In the genomic region with DNA sequence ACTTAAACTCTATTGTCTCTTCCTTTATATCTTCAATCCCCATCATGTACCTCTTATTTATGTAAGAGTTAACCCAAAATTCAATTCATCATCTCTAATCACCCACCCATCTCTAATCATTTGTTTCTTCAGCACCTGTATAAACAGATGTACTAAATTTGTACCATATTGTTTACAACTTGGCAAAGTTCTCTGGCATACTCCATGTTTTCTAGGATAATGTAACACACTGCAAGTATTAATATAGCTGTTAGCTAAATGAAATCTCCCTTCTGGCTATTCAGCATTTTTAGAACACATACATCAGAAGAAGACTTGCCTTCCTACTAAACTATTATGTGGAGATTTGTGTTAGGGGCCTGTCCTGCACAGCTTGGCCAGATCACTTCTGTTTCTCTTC, we compare ENCODE assay signal across 16 cellular contexts. TPM values are rescaled to one million over a fixed set of nuclear protein-coding genes. Genes with fewer than 3 reads are reported as not detected.
A peak's percentile ranks its signal among the peaks of the same experiment; 100 is the strongest.
DNase-seq lines count a peak whose midpoint lies in the region; ATAC-seq, FAIRE-seq and TF ChIP-seq lines count a peak whose summit lies in the region.
"Had no signal": no experiment of that assay in that cellular context is flagged by ENCODE, and none has a peak within 500 bp of the region (broad histone marks: within the 10 kb centered on the region; RNA-seq: fewer than 3 reads in every experiment).

No MANE protein-coding gene starts in this region.

- H3K9ac ChIP-seq in PC-3 (ENCODE audit: low read length) (peak overlapping the region; percentile 62), K562 (ENCODE audit: insufficient read depth in 1 of 2, low read depth in 2 of 2, low read length in 2 of 2) (no peak overlapping the region)
- H3K9ac ChIP-seq: GM23248 had no signal

- H3K4me1 Mint-ChIP-seq in Calu3 (ENCODE audit: low read depth, unreplicated experiment), result peaks cover 53% of the 10 kb centered on the region
- peaks cover 12% of the 10 kb centered on the region for H3K4me1 Mint-ChIP-seq in progenitor cell of endocrine pancreas (ENCODE audit: low read depth)
- H3K4me1 Mint-ChIP-seq: B cell had no signal

- H3K4me3 Mint-ChIP-seq in Calu3 (ENCODE audit: low read depth, unreplicated experiment) (no peak overlapping the region), progenitor cell of endocrine pancreas (ENCODE audit: low read depth) (no peak overlapping the region)
- H3K4me3 Mint-ChIP-seq: B cell; CD4-positive, alpha-beta T cell had no signal

- FAIRE-seq in K562 (lab: Jason Lieb, UNC), result no peak

- H3K79me2 ChIP-seq in PC-3 (ENCODE audit: low read length), result no peaks in the 10 kb centered on the region
- 0 out of 3 replicates have a peak, but pooled peaks cover 3% of the 10 kb centered on the region for H3K79me2 ChIP-seq in K562 (ENCODE audit: control insufficient read depth, insufficient read depth, low read length)

- H2AFZ ChIP-seq in PC-3 (ENCODE audit: low read length) (no peak overlapping the region), K562 (ENCODE audit: low read depth, low read length) (no peak overlapping the region)
- H2AFZ ChIP-seq: GM23248 had no signal

- H3K36me3 ChIP-seq in PC-3 (ENCODE audit: low read depth, low read length), result peaks cover 6% of the 10 kb centered on the region; the same call in 1 of the 2 replicates
- peaks cover 80% of the 10 kb centered on the region for H3K36me3 ChIP-seq in K562 (ENCODE audit: control insufficient read depth, insufficient read depth, low read length)

- H3K4me2 ChIP-seq in PC-3 (ENCODE audit: low read length) (peak overlapping the region; percentile 70), K562 (ENCODE audit: insufficient read depth, low read length) (no peak overlapping the region)

- no peak for TF ChIP-seq POLR2A in K562 (conservative IDR thresholded peaks at IDR 0.05)

- H3K9me1 ChIP-seq in K562 (ENCODE audit: control insufficient read depth, insufficient read depth, low read length), result no peaks in the 10 kb centered on the region

- POLR2A ChIA-PET in PC-3 (lab: Charles Lee; ENCODE audit: unreplicated experiment), result no interaction called here
- POLR2A ChIA-PET in K562 (lab: Yijun Ruan, JAX), result no interaction called here

- no peak for TF ChIP-seq CTCF in Calu3 (IDR thresholded peaks at IDR 0.05; ENCODE audit: unreplicated experiment)
- TF ChIP-seq CTCF in PC-3 (conservative IDR thresholded peaks at IDR 0.05; ENCODE audit: low read depth, low read length), result no peak
- TF ChIP-seq CTCF in K562 (IDR thresholded peaks at IDR 0.05 in 2 of 3, conservative IDR thresholded peaks at IDR 0.05 in 1 of 3; ENCODE audit: insufficient read depth in 2 of 3, low read depth in 1 of 3, low read length in 3 of 3), result no peak
- no peak for TF ChIP-seq CTCF in progenitor cell of endocrine pancreas (IDR thresholded peaks at IDR 0.05; ENCODE audit: unreplicated experiment)
- TF ChIP-seq CTCF in coronary artery (IDR thresholded peaks at IDR 0.05), result no peak

- in situ Hi-C loops in K562 (cut with MboI), result no loop called here

- DNase-seq in Calu3 (no peak), PC-3 (no peak), K562 (ENCODE audit: extremely low read depth in 1 of 4, low spot score in 3 of 4) (no peak), progenitor cell of endocrine pancreas (ENCODE audit: low spot score, unreplicated experiment) (no peak), NCI-H345 (lab: John Stamatoyannopoulos, UW) (no peak), coronary artery (ENCODE audit: low spot score) (no peak)
- no peak for DNase-seq in activated T-cell treated with anti-CD3 and anti-CD28 coated beads, Interleukin-2, amount 50 U/mL, for 1 hour
- DNase-seq: CD4-positive, alpha-beta T cell; DND-41; GDM1; NCI-H146; NCI-H748 treated with DMSO at 0.1 percent for 48 hours had no signal

- BruUV-seq in Calu3 (replicated peaks; lab: Mats Ljungman, UMichigan), result no TSS peak
- no TSS peak for BruUV-seq in PC-3 (replicated peaks; lab: Mats Ljungman, UMichigan)
- BruUV-seq in K562 (replicated peaks; lab: Mats Ljungman, UMichigan), result no TSS peak

- H3K27me3 ChIP-seq in PC-3 (ENCODE audit: low read length) (no peaks in the 10 kb centered on the region), K562 (ENCODE audit: control insufficient read depth in 2 of 2, insufficient read depth in 2 of 2, low read length in 2 of 2) (no peaks in the 10 kb centered on the region)

- H3K4me3 ChIP-seq in PC-3 (ENCODE audit: low read length) (no peak overlapping the region), K562 (no peak overlapping the region), coronary artery (no peak overlapping the region)
- H3K4me3 ChIP-seq: GM23248 had no signal

- no peak for TF ChIP-seq RAD21 in K562 (CRISPR knock-in tag; conservative IDR thresholded peaks at IDR 0.05 in 1 of 2, IDR thresholded peaks at IDR 0.05 in 1 of 2)

- peaks cover 35% of the 10 kb centered on the region for H3K4me1 ChIP-seq in PC-3 (ENCODE audit: insufficient read depth, low read length)
- H3K4me1 ChIP-seq in K562 (replicated peaks in 1 of 2; ENCODE audit: control insufficient read depth in 2 of 2, insufficient read depth in 2 of 2, low read length in 2 of 2), result no peaks in the 10 kb centered on the region

- intact Hi-C loops in Calu3 (cut with micrococcal nuclease; ENCODE audit: unreplicated experiment), result loop anchor here (2.0 kb wide), 1 partner anchor 33 kb away; a partner anchor contains a TSS
- intact Hi-C loops in PC-3 (cut with micrococcal nuclease), result loop anchor here (5.0 to 10.0 kb wide), 2 partner anchors 35 to 1493 kb away; a partner anchor contains a TSS
- intact Hi-C loops in K562 (cut with micrococcal nuclease), result no loop called here

- H4K20me1 ChIP-seq in PC-3 (ENCODE audit: low read length), result no peaks in the 10 kb centered on the region
- no peaks in the 10 kb centered on the region for H4K20me1 ChIP-seq in K562 (replicated peaks; ENCODE audit: control insufficient read depth, insufficient read depth, low read length)

- H3K9me3 Mint-ChIP-seq in Calu3 (ENCODE audit: low read depth, unreplicated experiment) (no peaks in the 10 kb centered on the region), progenitor cell of endocrine pancreas (ENCODE audit: low read depth) (no peaks in the 10 kb centered on the region)
- H3K9me3 Mint-ChIP-seq: CD4-positive, alpha-beta T cell had no signal

- TF ChIP-seq EP300 in K562 (IDR thresholded peaks at IDR 0.05; ENCODE audit: low read length), result no peak

- ATAC-seq in PC-3 (no peak), K562 (no peak)
- ATAC-seq: HCT116 had no signal

- H3K9me3 ChIP-seq in PC-3 (ENCODE audit: low read length), result no peaks in the 10 kb centered on the region
- H3K9me3 ChIP-seq in K562 (replicated peaks; ENCODE audit: control insufficient read depth, insufficient read depth, low read depth, low read length), result peaks cover 3% of the 10 kb centered on the region; the same call in 1 of the 2 replicates

- H3K27ac ChIP-seq in PC-3 (ENCODE audit: low read length) (peak overlapping the region; percentile 98), K562 (ENCODE audit: extremely low read depth, low read depth, low read length) (no peak overlapping the region), coronary artery (peak overlapping the region in 1 of 2 donors; percentile 19)
- H3K27ac ChIP-seq: RWPE1 had no signal

- H3F3A ChIP-seq in PC-3 (ENCODE audit: low read length, unreplicated experiment), result peaks cover 16% of the 10 kb centered on the region

- H3K27me3 Mint-ChIP-seq in Calu3 (ENCODE audit: unreplicated experiment) (no peaks in the 10 kb centered on the region), progenitor cell of endocrine pancreas (no peaks in the 10 kb centered on the region)
- H3K27me3 Mint-ChIP-seq: B cell had no signal

- no peaks in the 10 kb centered on the region for H3K9me2 ChIP-seq in PC-3 (replicated peaks; ENCODE audit: low read length)

- CTCF ChIA-PET in Calu3 (lab: Charles Lee) (interaction anchor here (1.0 to 1.4 kb wide), 3 partner anchors 26 to 59 kb away, joined by 3 to 10 read pairs (median 3); a partner anchor contains a TSS), PC-3 (lab: Charles Lee) (no interaction called here), K562 (lab: Yijun Ruan, JAX; ENCODE audit: low intra/inter-chr PET ratio) (no interaction called here)

- peaks cover 71% of the 10 kb centered on the region for H3K36me3 Mint-ChIP-seq in Calu3 (ENCODE audit: insufficient read depth, unreplicated experiment)
- H3K36me3 Mint-ChIP-seq in progenitor cell of endocrine pancreas (ENCODE audit: insufficient read depth), result peaks cover 51% of the 10 kb centered on the region

- peak overlapping the region; percentile 77 for H3K27ac Mint-ChIP-seq in Calu3 (ENCODE audit: unreplicated experiment)
- H3K27ac Mint-ChIP-seq in progenitor cell of endocrine pancreas, result peak overlapping the region; percentile 19
- H3K27ac Mint-ChIP-seq: B cell; CD4-positive, alpha-beta T cell had no signal

TF ChIP-seq in K562, 482 proteins besides CTCF, POLR2A, EP300 and RAD21:
- TF ChIP-seq ZNF316 (IDR thresholded peaks at IDR 0.05) (peak; percentile 43; the same call in 1 of the 2 replicates), ZNF583 (CRISPR knock-in tag; IDR thresholded peaks at IDR 0.05) (no peak)

RNA-seq across cellular contexts. Expression of a gene that starts 33.1 kb away (rescaled TPM):
- total RNA-seq in Calu3 (2022), result 108 and 114 TPM in 2 replicates
- 284 and 306 TPM in 2 replicates for total RNA-seq in PC-3 (2014; rRNA removed)
- 28.7 and 47.3 TPM in 2 replicates for total RNA-seq in K562 (2011; cell fraction: chromatin; rRNA removed; ENCODE audit: low replicate concordance)
- 20.0 and 22.1 TPM in 2 replicates for total RNA-seq in K562 (2011; cell fraction: nucleolus; rRNA removed)
- 22.9 and 23.3 TPM in 2 replicates for total RNA-seq in K562 (2011; cell fraction: nucleoplasm; rRNA removed)
- total RNA-seq in K562 (2014; rRNA removed), result 221 and 308 TPM in 2 replicates
- 81.2 and 83.4 TPM in 2 replicates for total RNA-seq in K562 (2014; rRNA removed; fragmentation: Illumina TruSeq; extraction: Trizol)
- total RNA-seq in K562 (2015; rRNA removed; fragmentation: Illumina TruSeq; extraction: Trizol), result 76.8 and 80.0 TPM in 2 replicates
- total RNA-seq in K562 (2021), result 100 and 101 TPM in 2 replicates
- 70.6 and 93.3 TPM in 2 replicates for polyA plus RNA-seq in K562 (2011; rRNA removed)
- polyA plus RNA-seq in K562 (2011; cell fraction: cytosol; rRNA removed), result 72.5 and 84.7 TPM in 2 replicates
- polyA plus RNA-seq in K562 (2011; cell fraction: nucleus; rRNA removed), result 37.3 and 38.5 TPM in 2 replicates
- 38.9 and 109 TPM in 2 replicates for polyA plus RNA-seq in K562 (2012)
- polyA plus RNA-seq in K562 (2014; fragmentation: Illumina TruSeq; extraction: Trizol), result 48.2 and 82.9 TPM in 2 replicates
- polyA plus RNA-seq in K562 (2014; fragmentation: Nextera tagmentation; extraction: Ambion mirVana), result 10 to 100 TPM; 12.3 to 14.4 TPM
- 141 and 180 TPM in 2 replicates for polyA plus RNA-seq in K562 (2014; rRNA removed)
- 82.0 and 88.4 TPM in 2 replicates for polyA minus RNA-seq in K562 (2011; rRNA and poly(A)+ RNA removed)
- polyA minus RNA-seq in K562 (2011; cell fraction: cytosol; rRNA and poly(A)+ RNA removed), result 42.1 and 47.6 TPM in 2 replicates
- 24.0 and 39.0 TPM in 2 replicates for polyA minus RNA-seq in K562 (2011; cell fraction: nucleus; rRNA and poly(A)+ RNA removed)
- total RNA-seq in progenitor cell of endocrine pancreas, result 47.2 and 50.4 TPM in 2 replicates
